In genomic region chr6:73585566-73586415, GRCh38 we compare ENCODE assay signal across 8 cellular contexts.
DNase-seq lines count a peak whose midpoint lies in the region; ATAC-seq and TF ChIP-seq lines count a peak whose summit lies in the region.

No MANE protein-coding gene starts in this region.

- no peaks in the 10 kb centered on the region for H3K27me3 Mint-ChIP-seq in activated naive CD4-positive, alpha-beta T cell treated with anti-CD3 and anti-CD28 coated beads, Interleukin-2, amount 10 ng/mL, durations not matched to agents 7 days and 5 days
- no peaks in the 10 kb centered on the region for H3K27me3 Mint-ChIP-seq in progenitor cell of endocrine pancreas

- H3K36me3 Mint-ChIP-seq in activated naive CD4-positive, alpha-beta T cell treated with anti-CD3 and anti-CD28 coated beads, Interleukin-2, amount 10 ng/mL, durations not matched to agents 7 days and 5 days, result no peaks in the 10 kb centered on the region
- H3K36me3 Mint-ChIP-seq in progenitor cell of endocrine pancreas (ENCODE audit: insufficient read depth), result no peaks in the 10 kb centered on the region

- no peak for TF ChIP-seq CTCF in progenitor cell of endocrine pancreas (IDR thresholded peaks at IDR 0.05; ENCODE audit: unreplicated experiment)

- peak; percentile 74 for ATAC-seq in GM18870 (IDR thresholded peaks at IDR 0.05; ENCODE audit: unreplicated experiment)
- ATAC-seq in HG03066 (IDR thresholded peaks at IDR 0.05; ENCODE audit: low read depth, unreplicated experiment), result peak; percentile 74

- peaks cover 27% of the 10 kb centered on the region for H3K4me1 Mint-ChIP-seq in activated naive CD4-positive, alpha-beta T cell treated with anti-CD3 and anti-CD28 coated beads, Interleukin-2, amount 10 ng/mL, durations not matched to agents 7 days and 5 days
- peaks cover 15% of the 10 kb centered on the region for H3K4me1 Mint-ChIP-seq in progenitor cell of endocrine pancreas (ENCODE audit: low read depth)

- peak overlapping the region; percentile 21 to 50 (median 38); a peak in 12 of 20 replicates for H3K4me3 ChIP-seq in BLaER1 treated with 17β-estradiol and CSF1 and Interleukin-3, amounts not matched to agents 10 nM and 100 nM
- H3K4me3 ChIP-seq in NT2/D1 (ENCODE audit: insufficient read length, low read depth), result no peak overlapping the region

- no peaks in the 10 kb centered on the region for H3K36me3 ChIP-seq in BLaER1 treated with 17β-estradiol and CSF1 and Interleukin-3, amounts not matched to agents 10 nM and 100 nM
- no peaks in the 10 kb centered on the region for H3K36me3 ChIP-seq in NT2/D1 (ENCODE audit: insufficient read depth, insufficient read length, low read length)

- DNase-seq in NT2/D1 (ENCODE audit: low read depth, low spot score) (no peak), germinal center (ENCODE audit: low spot score) (peak; percentile 57), progenitor cell of endocrine pancreas (ENCODE audit: low spot score, unreplicated experiment) (no peak), NCI-H1105 treated with DMSO at 0.1 percent for 48 hours (lab: John Stamatoyannopoulos, UW) (no peak)
- peak; percentile 52 for DNase-seq in activated naive CD4-positive, alpha-beta T cell treated with anti-CD3 and anti-CD28 coated beads, Interleukin-2, amount 10 ng/mL, durations not matched to agents 7 days and 5 days

- H3K27ac ChIP-seq in BLaER1 treated with 17β-estradiol and CSF1 and Interleukin-3, amounts not matched to agents 10 nM and 100 nM, result peak overlapping the region; percentile 80 to 93 (median 85)

- H3K9me3 ChIP-seq in BLaER1 treated with 17β-estradiol and CSF1 and Interleukin-3, amounts not matched to agents 10 nM and 100 nM (replicated peaks in 1 of 11), result peaks cover 0 to 11% (median 9%) of the 10 kb centered on the region in 11 experiments; a peak in 16 of 22 replicates
- no peaks in the 10 kb centered on the region for H3K9me3 ChIP-seq in NT2/D1 (ENCODE audit: insufficient read depth, low read length)

- peaks cover 18 to 77% (median 24%) of the 10 kb centered on the region in 10 experiments for H3K4me1 ChIP-seq in BLaER1 treated with 17β-estradiol and CSF1 and Interleukin-3, amounts not matched to agents 10 nM and 100 nM
- no peaks in the 10 kb centered on the region for H3K4me1 ChIP-seq in NT2/D1 (ENCODE audit: insufficient read depth, insufficient read length)

- peak overlapping the region; percentile 60 to 81 (median 75) for H3K9ac ChIP-seq in BLaER1 treated with 17β-estradiol and CSF1 and Interleukin-3, amounts not matched to agents 10 nM and 100 nM
- H3K9ac ChIP-seq in NT2/D1 (ENCODE audit: insufficient read length, low read depth), result peak overlapping the region; percentile 18

- H3K4me3 Mint-ChIP-seq in activated naive CD4-positive, alpha-beta T cell treated with anti-CD3 and anti-CD28 coated beads, Interleukin-2, amount 10 ng/mL, durations not matched to agents 7 days and 5 days, result peak overlapping the region; percentile 59
- H3K4me3 Mint-ChIP-seq in progenitor cell of endocrine pancreas (ENCODE audit: low read depth), result no peak overlapping the region

- peak overlapping the region; percentile 71 to 94 (median 80) for H3K4me2 ChIP-seq in BLaER1 treated with 17β-estradiol and CSF1 and Interleukin-3, amounts not matched to agents 10 nM and 100 nM

- peak overlapping the region; percentile 98 for H3K27ac Mint-ChIP-seq in activated naive CD4-positive, alpha-beta T cell treated with anti-CD3 and anti-CD28 coated beads, Interleukin-2, amount 10 ng/mL, durations not matched to agents 7 days and 5 days
- H3K27ac Mint-ChIP-seq in progenitor cell of endocrine pancreas, result peak overlapping the region; percentile 65

- H3K27me3 ChIP-seq in BLaER1 treated with 17β-estradiol and CSF1 and Interleukin-3, amounts not matched to agents 10 nM and 100 nM, result no peaks in the 10 kb centered on the region
- no peaks in the 10 kb centered on the region for H3K27me3 ChIP-seq in NT2/D1 (ENCODE audit: insufficient read depth, insufficient read length)

- CTCF ChIA-PET in activated naive CD4-positive, alpha-beta T cell treated with anti-CD3 and anti-CD28 coated beads, Interleukin-2, amount 10 ng/mL, durations not matched to agents 7 days and 5 days (lab: Charles Lee), result interaction anchor here (0.7 to 2.0 kb wide), 5 partner anchors 15 to 70 kb away, joined by 3 to 4 read pairs (median 4); no protein-coding TSS in a partner anchor

- H3K9me3 Mint-ChIP-seq in activated naive CD4-positive, alpha-beta T cell treated with anti-CD3 and anti-CD28 coated beads, Interleukin-2, amount 10 ng/mL, durations not matched to agents 7 days and 5 days, result no peaks in the 10 kb centered on the region
- H3K9me3 Mint-ChIP-seq in progenitor cell of endocrine pancreas (ENCODE audit: low read depth), result no peaks in the 10 kb centered on the region

- H4K20me1 ChIP-seq in BLaER1 treated with 17β-estradiol and CSF1 and Interleukin-3, amounts not matched to agents 10 nM and 100 nM, result no peaks in the 10 kb centered on the region

Comparison
In these comparisons a context has a peak if more than half of its experiments do, and no peak if none do; other contexts are left out.
1. DNase-seq: peak in activated naive CD4-positive, alpha-beta T cell treated with anti-CD3 and anti-CD28 coated beads, Interleukin-2, amount 10 ng/mL, durations not matched to agents 7 days and 5 days (single experiment) and germinal center (single experiment); none in NT2/D1 (single experiment), progenitor cell of endocrine pancreas (single experiment) and NCI-H1105 treated with DMSO at 0.1 percent for 48 hours (single experiment).